1 cellular context compared by ENCODE assay signal in the genomic region with DNA sequence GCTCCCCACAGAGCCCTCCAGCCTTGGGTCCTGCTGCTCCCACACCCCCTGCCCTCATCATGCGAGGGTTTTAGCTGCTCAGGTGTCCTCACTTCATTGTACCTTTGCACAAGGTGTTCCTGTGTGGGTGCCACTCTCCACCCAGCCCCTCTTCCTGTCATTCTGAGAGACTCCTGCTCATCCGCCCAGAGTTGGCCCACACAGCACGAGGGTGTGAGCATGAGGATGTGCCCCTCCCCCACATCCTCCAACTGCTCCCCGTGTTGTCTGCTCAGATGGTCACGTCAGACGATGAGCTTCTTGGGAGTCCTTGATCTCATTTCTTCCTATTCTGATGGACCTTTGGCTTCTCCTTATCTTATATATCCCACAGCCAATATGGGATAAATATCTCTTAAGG.
TF ChIP-seq lines count a peak whose summit lies in the region.

No MANE protein-coding gene starts in this region.

TF ChIP-seq in GM12878, 131 proteins besides CTCF, POLR2A, EP300 and RAD21:
- TF ChIP-seq, protein P1, sequence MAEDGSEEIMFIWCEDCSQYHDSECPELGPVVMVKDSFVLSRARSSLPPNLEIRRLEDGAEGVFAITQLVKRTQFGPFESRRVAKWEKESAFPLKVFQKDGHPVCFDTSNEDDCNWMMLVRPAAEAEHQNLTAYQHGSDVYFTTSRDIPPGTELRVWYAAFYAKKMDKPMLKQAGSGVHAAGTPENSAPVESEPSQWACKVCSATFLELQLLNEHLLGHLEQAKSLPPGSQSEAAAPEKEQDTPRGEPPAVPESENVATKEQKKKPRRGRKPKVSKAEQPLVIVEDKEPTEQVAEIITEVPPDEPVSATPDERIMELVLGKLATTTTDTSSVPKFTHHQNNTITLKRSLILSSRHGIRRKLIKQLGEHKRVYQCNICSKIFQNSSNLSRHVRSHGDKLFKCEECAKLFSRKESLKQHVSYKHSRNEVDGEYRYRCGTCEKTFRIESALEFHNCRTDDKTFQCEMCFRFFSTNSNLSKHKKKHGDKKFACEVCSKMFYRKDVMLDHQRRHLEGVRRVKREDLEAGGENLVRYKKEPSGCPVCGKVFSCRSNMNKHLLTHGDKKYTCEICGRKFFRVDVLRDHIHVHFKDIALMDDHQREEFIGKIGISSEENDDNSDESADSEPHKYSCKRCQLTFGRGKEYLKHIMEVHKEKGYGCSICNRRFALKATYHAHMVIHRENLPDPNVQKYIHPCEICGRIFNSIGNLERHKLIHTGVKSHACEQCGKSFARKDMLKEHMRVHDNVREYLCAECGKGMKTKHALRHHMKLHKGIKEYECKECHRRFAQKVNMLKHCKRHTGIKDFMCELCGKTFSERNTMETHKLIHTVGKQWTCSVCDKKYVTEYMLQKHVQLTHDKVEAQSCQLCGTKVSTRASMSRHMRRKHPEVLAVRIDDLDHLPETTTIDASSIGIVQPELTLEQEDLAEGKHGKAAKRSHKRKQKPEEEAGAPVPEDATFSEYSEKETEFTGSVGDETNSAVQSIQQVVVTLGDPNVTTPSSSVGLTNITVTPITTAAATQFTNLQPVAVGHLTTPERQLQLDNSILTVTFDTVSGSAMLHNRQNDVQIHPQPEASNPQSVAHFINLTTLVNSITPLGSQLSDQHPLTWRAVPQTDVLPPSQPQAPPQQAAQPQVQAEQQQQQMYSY (CRISPR knock-in tag; IDR thresholded peaks at IDR 0.05) = no peak
- TF ChIP-seq ZBTB33 (IDR thresholded peaks at IDR 0.05) = no peak
- no peak for TF ChIP-seq ZNF274 (IDR thresholded peaks at IDR 0.05; ENCODE audit: insufficient read depth, insufficient read length)
- TF ChIP-seq SUZ12 (IDR thresholded peaks at IDR 0.05; ENCODE audit: unreplicated experiment) = no peak
- TF ChIP-seq, protein P2, sequence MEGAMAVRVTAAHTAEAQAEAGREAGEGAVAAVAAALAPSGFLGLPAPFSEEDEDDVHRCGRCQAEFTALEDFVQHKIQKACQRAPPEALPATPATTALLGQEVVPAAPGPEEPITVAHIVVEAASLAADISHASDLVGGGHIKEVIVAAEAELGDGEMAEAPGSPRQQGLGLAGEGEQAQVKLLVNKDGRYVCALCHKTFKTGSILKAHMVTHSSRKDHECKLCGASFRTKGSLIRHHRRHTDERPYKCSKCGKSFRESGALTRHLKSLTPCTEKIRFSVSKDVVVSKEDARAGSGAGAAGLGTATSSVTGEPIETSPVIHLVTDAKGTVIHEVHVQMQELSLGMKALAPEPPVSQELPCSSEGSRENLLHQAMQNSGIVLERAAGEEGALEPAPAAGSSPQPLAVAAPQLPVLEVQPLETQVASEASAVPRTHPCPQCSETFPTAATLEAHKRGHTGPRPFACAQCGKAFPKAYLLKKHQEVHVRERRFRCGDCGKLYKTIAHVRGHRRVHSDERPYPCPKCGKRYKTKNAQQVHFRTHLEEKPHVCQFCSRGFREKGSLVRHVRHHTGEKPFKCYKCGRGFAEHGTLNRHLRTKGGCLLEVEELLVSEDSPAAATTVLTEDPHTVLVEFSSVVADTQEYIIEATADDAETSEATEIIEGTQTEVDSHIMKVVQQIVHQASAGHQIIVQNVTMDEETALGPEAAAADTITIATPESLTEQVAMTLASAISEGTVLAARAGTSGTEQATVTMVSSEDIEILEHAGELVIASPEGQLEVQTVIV (IDR thresholded peaks at IDR 0.05; ENCODE audit: borderline replicate concordance, partially characterized antibody) = no peak
- no peak for TF ChIP-seq RFX5 (IDR thresholded peaks at IDR 0.05; ENCODE audit: low read depth, low read length)
- TF ChIP-seq BACH1 (IDR thresholded peaks at IDR 0.05; ENCODE audit: borderline replicate concordance) = no peak
- no peak for TF ChIP-seq ZBED1 (IDR thresholded peaks at IDR 0.05; ENCODE audit: borderline replicate concordance)
- TF ChIP-seq, protein P3, sequence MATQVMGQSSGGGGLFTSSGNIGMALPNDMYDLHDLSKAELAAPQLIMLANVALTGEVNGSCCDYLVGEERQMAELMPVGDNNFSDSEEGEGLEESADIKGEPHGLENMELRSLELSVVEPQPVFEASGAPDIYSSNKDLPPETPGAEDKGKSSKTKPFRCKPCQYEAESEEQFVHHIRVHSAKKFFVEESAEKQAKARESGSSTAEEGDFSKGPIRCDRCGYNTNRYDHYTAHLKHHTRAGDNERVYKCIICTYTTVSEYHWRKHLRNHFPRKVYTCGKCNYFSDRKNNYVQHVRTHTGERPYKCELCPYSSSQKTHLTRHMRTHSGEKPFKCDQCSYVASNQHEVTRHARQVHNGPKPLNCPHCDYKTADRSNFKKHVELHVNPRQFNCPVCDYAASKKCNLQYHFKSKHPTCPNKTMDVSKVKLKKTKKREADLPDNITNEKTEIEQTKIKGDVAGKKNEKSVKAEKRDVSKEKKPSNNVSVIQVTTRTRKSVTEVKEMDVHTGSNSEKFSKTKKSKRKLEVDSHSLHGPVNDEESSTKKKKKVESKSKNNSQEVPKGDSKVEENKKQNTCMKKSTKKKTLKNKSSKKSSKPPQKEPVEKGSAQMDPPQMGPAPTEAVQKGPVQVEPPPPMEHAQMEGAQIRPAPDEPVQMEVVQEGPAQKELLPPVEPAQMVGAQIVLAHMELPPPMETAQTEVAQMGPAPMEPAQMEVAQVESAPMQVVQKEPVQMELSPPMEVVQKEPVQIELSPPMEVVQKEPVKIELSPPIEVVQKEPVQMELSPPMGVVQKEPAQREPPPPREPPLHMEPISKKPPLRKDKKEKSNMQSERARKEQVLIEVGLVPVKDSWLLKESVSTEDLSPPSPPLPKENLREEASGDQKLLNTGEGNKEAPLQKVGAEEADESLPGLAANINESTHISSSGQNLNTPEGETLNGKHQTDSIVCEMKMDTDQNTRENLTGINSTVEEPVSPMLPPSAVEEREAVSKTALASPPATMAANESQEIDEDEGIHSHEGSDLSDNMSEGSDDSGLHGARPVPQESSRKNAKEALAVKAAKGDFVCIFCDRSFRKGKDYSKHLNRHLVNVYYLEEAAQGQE (IDR thresholded peaks at IDR 0.05; ENCODE audit: low read depth, low read length) = no peak
- TF ChIP-seq SMARCA5 (IDR thresholded peaks at IDR 0.05) = no peak
- TF ChIP-seq NR2C2 (IDR thresholded peaks at IDR 0.05; ENCODE audit: borderline replicate concordance, control insufficient read depth, insufficient read length, low read depth) = no peak
- TF ChIP-seq, protein P4, sequence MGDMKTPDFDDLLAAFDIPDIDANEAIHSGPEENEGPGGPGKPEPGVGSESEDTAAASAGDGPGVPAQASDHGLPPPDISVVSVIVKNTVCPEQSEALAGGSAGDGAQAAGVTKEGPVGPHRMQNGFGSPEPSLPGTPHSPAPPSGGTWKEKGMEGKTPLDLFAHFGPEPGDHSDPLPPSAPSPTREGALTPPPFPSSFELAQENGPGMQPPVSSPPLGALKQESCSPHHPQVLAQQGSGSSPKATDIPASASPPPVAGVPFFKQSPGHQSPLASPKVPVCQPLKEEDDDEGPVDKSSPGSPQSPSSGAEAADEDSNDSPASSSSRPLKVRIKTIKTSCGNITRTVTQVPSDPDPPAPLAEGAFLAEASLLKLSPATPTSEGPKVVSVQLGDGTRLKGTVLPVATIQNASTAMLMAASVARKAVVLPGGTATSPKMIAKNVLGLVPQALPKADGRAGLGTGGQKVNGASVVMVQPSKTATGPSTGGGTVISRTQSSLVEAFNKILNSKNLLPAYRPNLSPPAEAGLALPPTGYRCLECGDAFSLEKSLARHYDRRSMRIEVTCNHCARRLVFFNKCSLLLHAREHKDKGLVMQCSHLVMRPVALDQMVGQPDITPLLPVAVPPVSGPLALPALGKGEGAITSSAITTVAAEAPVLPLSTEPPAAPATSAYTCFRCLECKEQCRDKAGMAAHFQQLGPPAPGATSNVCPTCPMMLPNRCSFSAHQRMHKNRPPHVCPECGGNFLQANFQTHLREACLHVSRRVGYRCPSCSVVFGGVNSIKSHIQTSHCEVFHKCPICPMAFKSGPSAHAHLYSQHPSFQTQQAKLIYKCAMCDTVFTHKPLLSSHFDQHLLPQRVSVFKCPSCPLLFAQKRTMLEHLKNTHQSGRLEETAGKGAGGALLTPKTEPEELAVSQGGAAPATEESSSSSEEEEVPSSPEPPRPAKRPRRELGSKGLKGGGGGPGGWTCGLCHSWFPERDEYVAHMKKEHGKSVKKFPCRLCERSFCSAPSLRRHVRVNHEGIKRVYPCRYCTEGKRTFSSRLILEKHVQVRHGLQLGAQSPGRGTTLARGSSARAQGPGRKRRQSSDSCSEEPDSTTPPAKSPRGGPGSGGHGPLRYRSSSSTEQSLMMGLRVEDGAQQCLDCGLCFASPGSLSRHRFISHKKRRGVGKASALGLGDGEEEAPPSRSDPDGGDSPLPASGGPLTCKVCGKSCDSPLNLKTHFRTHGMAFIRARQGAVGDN (IDR thresholded peaks at IDR 0.05) = no peak
- no peak for TF ChIP-seq STAT3 (IDR thresholded peaks at IDR 0.05; ENCODE audit: low read depth, low read length)
- TF ChIP-seq IKZF2 (IDR thresholded peaks at IDR 0.05) = no peak
- no peak for TF ChIP-seq SMC3 (IDR thresholded peaks at IDR 0.05; ENCODE audit: borderline replicate concordance, low read length)
- no peak for TF ChIP-seq WRNIP1 (IDR thresholded peaks at IDR 0.05; ENCODE audit: borderline replicate concordance, low read depth, low read length)
- TF ChIP-seq NFYA (IDR thresholded peaks at IDR 0.05; ENCODE audit: borderline replicate concordance, low read depth, low read length) = no peak
- no peak for TF ChIP-seq RBBP5 (conservative IDR thresholded peaks at IDR 0.05)
TF ChIP-seq in GM12878: peak in this region for 0.
